In the genomic region with DNA sequence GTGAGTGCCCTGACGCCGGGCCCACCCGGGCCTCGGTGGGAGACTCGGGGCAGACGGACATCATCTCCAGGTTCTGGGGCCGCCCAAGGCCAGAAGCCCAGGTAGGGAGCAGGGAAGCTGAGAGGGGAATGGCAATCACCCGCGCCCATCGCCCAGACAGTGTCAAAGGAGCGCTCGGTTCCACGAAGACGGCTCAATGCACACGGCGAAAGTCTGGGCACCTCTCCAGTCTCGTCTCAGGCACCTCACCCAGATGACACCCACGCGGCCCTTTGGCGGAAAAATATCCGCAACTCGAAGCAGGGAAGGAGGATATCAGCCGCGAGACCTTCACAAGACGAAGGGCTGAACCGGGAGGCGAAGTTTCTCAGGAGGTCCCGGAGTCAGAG, we compare ENCODE assay signal across 8 cellular contexts. TPM values are rescaled to one million over a fixed set of nuclear protein-coding genes. Genes with fewer than 3 reads are reported as not detected.
A peak's percentile ranks its signal among the peaks of the same experiment; 100 is the strongest.
DNase-seq lines count a peak whose midpoint lies in the region; ATAC-seq lines count a peak whose summit lies in the region.

No MANE protein-coding gene starts in this region.

- H3K4me3 Mint-ChIP-seq in T-helper 1 cell treated with Interleukin-12 subunit alpha and Interleukin-12 subunit beta and Interleukin-4 antibody, amounts not matched to agents 30 μg/mL and 1 μg/mL, for 36 hours: peak overlapping the region; percentile 75
- peak overlapping the region; percentile 80 for H3K4me3 Mint-ChIP-seq in activated naive CD8-positive, alpha-beta T cell treated with anti-CD3 and anti-CD28 coated beads, Interleukin-2, amount 10 ng/mL, durations not matched to agents 7 days and 5 days

- peaks cover 50% of the 10 kb centered on the region for H3K27me3 ChIP-seq in iPS-20b (ENCODE audit: insufficient read depth, low read length)

- peak overlapping the region; percentile 80 for H3K9ac ChIP-seq in iPS-20b (ENCODE audit: low read depth, low read length)

- H3K27me3 Mint-ChIP-seq in T-helper 1 cell treated with Interleukin-12 subunit alpha and Interleukin-12 subunit beta and Interleukin-4 antibody, amounts not matched to agents 30 μg/mL and 1 μg/mL, for 36 hours (ENCODE audit: low read depth): peaks cover 88% of the 10 kb centered on the region
- peaks cover 84% of the 10 kb centered on the region for H3K27me3 Mint-ChIP-seq in activated naive CD8-positive, alpha-beta T cell treated with anti-CD3 and anti-CD28 coated beads, Interleukin-2, amount 10 ng/mL, durations not matched to agents 7 days and 5 days

- no peak overlapping the region for H3K27ac Mint-ChIP-seq in T-helper 1 cell treated with Interleukin-12 subunit alpha and Interleukin-12 subunit beta and Interleukin-4 antibody, amounts not matched to agents 30 μg/mL and 1 μg/mL, for 36 hours
- no peak overlapping the region for H3K27ac Mint-ChIP-seq in activated naive CD8-positive, alpha-beta T cell treated with anti-CD3 and anti-CD28 coated beads, Interleukin-2, amount 10 ng/mL, durations not matched to agents 7 days and 5 days

- H3K4me1 ChIP-seq in iPS-20b (ENCODE audit: insufficient read depth, low read length): peaks cover 43% of the 10 kb centered on the region

- no peaks in the 10 kb centered on the region for H3K36me3 Mint-ChIP-seq in T-helper 1 cell treated with Interleukin-12 subunit alpha and Interleukin-12 subunit beta and Interleukin-4 antibody, amounts not matched to agents 30 μg/mL and 1 μg/mL, for 36 hours (ENCODE audit: low read depth)
- H3K36me3 Mint-ChIP-seq in activated naive CD8-positive, alpha-beta T cell treated with anti-CD3 and anti-CD28 coated beads, Interleukin-2, amount 10 ng/mL, durations not matched to agents 7 days and 5 days: no peaks in the 10 kb centered on the region

- DNase-seq in T-helper 1 cell: no peak
- DNase-seq in activated naive CD8-positive, alpha-beta T cell treated with anti-CD3 and anti-CD28 coated beads, Interleukin-2, amount 10 ng/mL, durations not matched to agents 7 days and 5 days: no peak
- DNase-seq in stimulated activated CD4-positive, alpha-beta T cell treated with anti-CD3 and anti-CD28 coated beads, Interleukin-2, amount 100 ng/mL, for 4 hours (ENCODE audit: low read depth): peak; percentile 10

- H3K36me3 ChIP-seq in iPS-20b (ENCODE audit: insufficient read depth, low read depth, low read length): no peaks in the 10 kb centered on the region

- H3K9me3 Mint-ChIP-seq in T-helper 1 cell treated with Interleukin-12 subunit alpha and Interleukin-12 subunit beta and Interleukin-4 antibody, amounts not matched to agents 30 μg/mL and 1 μg/mL, for 36 hours: no peaks in the 10 kb centered on the region
- H3K9me3 Mint-ChIP-seq in activated naive CD8-positive, alpha-beta T cell treated with anti-CD3 and anti-CD28 coated beads, Interleukin-2, amount 10 ng/mL, durations not matched to agents 7 days and 5 days: no peaks in the 10 kb centered on the region

- H3K27ac ChIP-seq in iPS-20b (ENCODE audit: low read length): no peak overlapping the region

- ATAC-seq in activated naive CD8-positive, alpha-beta T cell treated with anti-CD3 and anti-CD28 coated beads, Interleukin-2, amount 10 ng/mL, durations not matched to agents 7 days and 5 days (ENCODE audit: low read depth): no peak
- ATAC-seq in HG03175 (IDR thresholded peaks at IDR 0.05; ENCODE audit: unreplicated experiment) (no peak), HG02798 (IDR thresholded peaks at IDR 0.05; ENCODE audit: poor library complexity, unreplicated experiment) (no peak), GM19467 (IDR thresholded peaks at IDR 0.05; ENCODE audit: unreplicated experiment) (no peak)

- H3K4me3 ChIP-seq in iPS-20b (ENCODE audit: low read length): peak overlapping the region; percentile 74

- H3K4me1 Mint-ChIP-seq in T-helper 1 cell treated with Interleukin-12 subunit alpha and Interleukin-12 subunit beta and Interleukin-4 antibody, amounts not matched to agents 30 μg/mL and 1 μg/mL, for 36 hours (ENCODE audit: low read depth): peaks cover 8% of the 10 kb centered on the region
- H3K4me1 Mint-ChIP-seq in activated naive CD8-positive, alpha-beta T cell treated with anti-CD3 and anti-CD28 coated beads, Interleukin-2, amount 10 ng/mL, durations not matched to agents 7 days and 5 days: peaks cover 10% of the 10 kb centered on the region

- POLR2A ChIA-PET in activated naive CD8-positive, alpha-beta T cell treated with anti-CD3 and anti-CD28 coated beads, Interleukin-2, amount 10 ng/mL, durations not matched to agents 7 days and 5 days (lab: Charles Lee): no interaction called here

- H3K9me3 ChIP-seq in iPS-20b (ENCODE audit: insufficient read depth, low read depth, low read length): no peaks in the 10 kb centered on the region

RNA-seq across cellular contexts. Expression of a gene that starts 0.9 kb away (rescaled TPM):
- not detected for total RNA-seq in activated naive CD8-positive, alpha-beta T cell treated with anti-CD3 and anti-CD28 coated beads, Interleukin-2, amount 10 ng/mL, durations not matched to agents 7 days and 5 days

RNA-seq across cellular contexts. Expression of a gene that starts 35.6 kb away (rescaled TPM):
- under 1 TPM in 1 of 2 experiments, not detected in 1; 0.50 TPM for total RNA-seq in activated naive CD8-positive, alpha-beta T cell treated with anti-CD3 and anti-CD28 coated beads, Interleukin-2, amount 10 ng/mL, durations not matched to agents 7 days and 5 days
